In genomic region chr20:47274449-47275108, GRCh38 we compare ENCODE assay signal across 8 cellular contexts.
A peak's percentile ranks its signal among the peaks of the same experiment; 100 is the strongest.
DNase-seq lines count a peak whose midpoint lies in the region; ATAC-seq lines count a peak whose summit lies in the region.

No MANE protein-coding gene starts in this region.

- H3K27ac ChIP-seq in muscle layer of colon (ENCODE audit: low read depth, low read length) (peak overlapping the region; percentile 40), urinary bladder (ENCODE audit: low read depth) (peak overlapping the region; percentile 54)

- 21% methylated on average over 3 of the region's 3 CpGs for WGBS in urinary bladder

- H3K9me3 ChIP-seq in muscle layer of colon (ENCODE audit: low read length), result no peaks in the 10 kb centered on the region

- H3K36me3 ChIP-seq in muscle layer of colon (ENCODE audit: insufficient read depth, low read length), result peaks cover 5% of the 10 kb centered on the region
- H3K36me3 ChIP-seq in urinary bladder (ENCODE audit: insufficient read depth), result no peaks in the 10 kb centered on the region

- no peaks in the 10 kb centered on the region for H3K27me3 ChIP-seq in muscle layer of colon (ENCODE audit: control insufficient read depth in 1 of 2, insufficient read depth in 2 of 2, low read length in 2 of 2)

- peak; percentile 32 for DNase-seq in activated naive CD4-positive, alpha-beta T cell treated with Interleukin-2 at 50 U/mL for 16 hours
- no peak for DNase-seq in activated naive CD4-positive, alpha-beta T cell (lab: John Stamatoyannopoulos, UW)
- DNase-seq in SK-MEL-5 (ENCODE audit: low read depth, low spot score) (peak; percentile 87), dermis microvascular lymphatic vessel endothelial cell (ENCODE audit: low read depth in 2 of 2) (peak; percentile 70 to 95), NCI-H748 treated with DMSO at 0.1 percent for 48 hours (lab: John Stamatoyannopoulos, UW) (no peak)

- ATAC-seq in HG03060 (IDR thresholded peaks at IDR 0.05; ENCODE audit: low read depth, unreplicated experiment), result peak; percentile 67

- in situ Hi-C loops in SK-MEL-5 (cut with HindIII; ENCODE audit: low pct_unique_long_range_greater_than_20kb, low sequenced_read_pairs), result no loop called here

- H3K9ac ChIP-seq in muscle layer of colon (ENCODE audit: low read length), result no peak overlapping the region

- no peak overlapping the region for H3K4me3 ChIP-seq in muscle layer of colon (ENCODE audit: low read depth in 1 of 2, low read length in 2 of 2)
- no peak overlapping the region for H3K4me3 ChIP-seq in urinary bladder (ENCODE audit: low read depth, low read length)

- peaks cover 25% of the 10 kb centered on the region for H3K4me1 ChIP-seq in muscle layer of colon (ENCODE audit: insufficient read depth, low read length)
- no peaks in the 10 kb centered on the region for H3K4me1 ChIP-seq in urinary bladder (ENCODE audit: insufficient read depth)

Comparison
In these comparisons a context has a peak if more than half of its experiments do, and no peak if none do; other contexts are left out.
1. DNase-seq: peak in activated naive CD4-positive, alpha-beta T cell treated with Interleukin-2 at 50 U/mL for 16 hours (single experiment), SK-MEL-5 (single experiment) and dermis microvascular lymphatic vessel endothelial cell (2 of 2); none in activated naive CD4-positive, alpha-beta T cell (0 of 4) and NCI-H748 treated with DMSO at 0.1 percent for 48 hours (single experiment).